ENCODE assay signal across 1 cellular context in the genomic region with DNA sequence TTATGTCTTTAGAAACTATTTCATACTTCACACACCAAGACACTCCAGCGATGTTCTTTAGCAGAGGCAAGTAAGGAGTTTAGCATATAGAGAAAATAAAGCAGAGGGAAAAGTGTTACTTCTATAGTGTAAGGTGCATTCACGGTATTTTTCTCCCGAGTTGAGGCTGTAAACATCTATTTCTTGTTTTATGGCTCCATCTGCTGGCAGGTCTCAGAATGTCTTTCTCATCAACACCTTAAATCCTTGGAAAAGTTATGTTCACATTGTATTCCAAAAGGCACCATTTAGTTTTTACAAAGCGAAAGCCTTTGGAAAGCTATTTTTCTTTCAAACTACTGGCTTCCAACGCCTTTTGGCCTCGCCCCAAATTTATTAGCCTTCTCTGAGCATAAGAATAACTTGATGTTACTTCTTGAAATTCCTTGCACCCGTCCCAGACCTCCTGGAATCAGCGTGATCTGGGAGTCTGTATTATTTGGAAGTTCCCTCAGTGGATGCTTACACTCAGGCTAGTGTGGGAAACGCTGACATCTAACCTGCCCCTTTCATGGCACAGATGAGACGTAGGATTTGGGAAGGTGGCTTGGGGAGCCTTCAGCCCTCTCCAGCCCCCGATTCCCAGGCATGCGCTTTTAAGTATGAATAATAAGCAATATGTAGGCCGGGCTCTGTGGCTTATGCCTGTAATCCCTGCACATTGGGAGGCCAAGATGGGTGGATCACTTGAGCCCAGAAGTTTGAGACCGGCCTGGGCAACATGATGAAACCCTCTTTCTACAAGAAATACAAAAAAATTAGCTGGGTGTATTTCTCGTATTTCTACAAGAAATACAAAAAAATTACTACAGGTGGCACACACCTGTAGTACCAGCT.
TF ChIP-seq lines count a peak whose summit lies in the region.

No MANE protein-coding gene starts in this region.

TF ChIP-seq in endothelial cell of umbilical vein, 7 proteins besides CTCF, POLR2A, EP300 and RAD21 (continued from another document):
- TF ChIP-seq MAX (IDR thresholded peaks at IDR 0.05; ENCODE audit: insufficient read depth, insufficient read length): no peak
- TF ChIP-seq FOS (IDR thresholded peaks at IDR 0.05; ENCODE audit: borderline replicate concordance, insufficient read depth, low read length): no peak
- no peak for TF ChIP-seq GATA2 (IDR thresholded peaks at IDR 0.05; ENCODE audit: insufficient read depth, insufficient read length, low read depth, low read length)
- no peak for TF ChIP-seq POLR2AphosphoS5 (IDR thresholded peaks at IDR 0.05; ENCODE audit: insufficient read depth, low read depth, low read length)
- TF ChIP-seq JUN (IDR thresholded peaks at IDR 0.05; ENCODE audit: borderline replicate concordance, insufficient read depth, insufficient read length, low read depth): no peak
- TF ChIP-seq MYC (IDR thresholded peaks at IDR 0.05; ENCODE audit: low read depth, low read length): no peak
TF ChIP-seq in endothelial cell of umbilical vein: peak in this region for 0.
